8 cellular contexts compared by ENCODE assay signal in the genomic region with DNA sequence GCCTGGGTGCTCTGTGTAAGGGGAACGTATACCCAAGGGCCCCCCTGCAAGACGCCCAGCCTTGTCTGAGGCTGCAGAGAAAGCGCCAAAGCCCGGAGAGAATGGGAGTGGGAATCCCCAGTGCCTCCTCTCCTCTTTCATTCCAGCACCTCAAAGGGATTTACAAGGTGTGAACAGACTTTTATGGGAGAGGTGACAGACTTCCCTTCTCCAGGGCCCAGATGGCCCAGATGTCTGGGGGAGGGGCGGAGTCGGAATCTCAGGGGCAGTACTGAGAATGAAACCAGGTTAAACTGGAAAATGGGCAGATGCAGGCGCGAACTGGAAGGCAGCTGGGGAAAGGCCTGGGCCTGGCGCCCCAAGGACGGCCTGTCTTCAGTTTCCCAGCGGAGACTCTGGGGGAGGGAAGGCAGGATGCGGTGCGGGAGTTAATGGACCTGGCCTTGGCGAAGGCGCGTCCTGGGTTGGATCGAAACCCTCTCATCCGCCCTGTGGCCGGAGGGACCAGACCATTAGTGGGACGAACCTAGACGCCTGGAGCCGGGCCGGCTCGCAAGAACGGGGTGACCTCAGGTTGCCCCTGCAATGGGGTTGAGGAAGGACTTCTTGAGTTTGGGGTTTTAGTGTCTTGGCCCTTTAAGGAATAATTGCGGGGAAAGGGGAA. TPM values are rescaled to one million over a fixed set of nuclear protein-coding genes. Genes with fewer than 3 reads are reported as not detected.
A peak's percentile ranks its signal among the peaks of the same experiment; 100 is the strongest.
DNase-seq lines count a peak whose midpoint lies in the region; ATAC-seq and TF ChIP-seq lines count a peak whose summit lies in the region.

No MANE protein-coding gene starts in this region.

- no peak for ATAC-seq in GM18861 (IDR thresholded peaks at IDR 0.05; ENCODE audit: unreplicated experiment)

- peaks cover 16% of the 10 kb centered on the region for H3K36me3 Mint-ChIP-seq in nephron (ENCODE audit: low read depth)

- peaks cover 55% of the 10 kb centered on the region for H3K4me1 Mint-ChIP-seq in nephron

- peak overlapping the region; percentile 90 to 98 (median 96) for H3K27ac Mint-ChIP-seq in nephron

- H3K4me3 Mint-ChIP-seq in nephron: peak overlapping the region; percentile 93 to 99 (median 98)

- no peaks in the 10 kb centered on the region for H3K9me3 Mint-ChIP-seq in nephron

- H3K4me3 ChIP-seq in HFF-Myc (replicated peaks; ENCODE audit: low read depth, low read length) (peak overlapping the region; percentile 45), WERI-Rb-1 (ENCODE audit: low read depth, low read length) (peak overlapping the region; percentile 75), endocrine pancreas (ENCODE audit: control insufficient read depth, insufficient read depth, low read length) (no peak overlapping the region)

- H3K4me1 ChIP-seq in endocrine pancreas (ENCODE audit: control insufficient read depth, insufficient read depth, low read length): no peaks in the 10 kb centered on the region

- CTCF ChIA-PET in GM10248 (lab: Yijun Ruan, JAX): interaction anchor here (0.8 to 7.3 kb wide), 15 partner anchors 9 to 613 kb away, joined by 3 to 124 read pairs (median 7); a partner anchor contains a TSS

- peak overlapping the region; percentile 89 for H3K27ac ChIP-seq in WERI-Rb-1

- peak; percentile 77 for DNase-seq in HFF-Myc (ENCODE audit: extremely low read depth, low read depth)
- DNase-seq in WERI-Rb-1: peak; percentile 87
- DNase-seq in GM10248 (ENCODE audit: extremely low spot score): no peak
- DNase-seq in occipital lobe (lab: John Stamatoyannopoulos, UW): no peak
- no peak for DNase-seq in medulla oblongata (ENCODE audit: extremely low spot score)

- H3K27me3 Mint-ChIP-seq in nephron (ENCODE audit: low read depth): no peaks in the 10 kb centered on the region

- peak overlapping the region; percentile 1 for H3K9ac ChIP-seq in endocrine pancreas (ENCODE audit: control insufficient read depth, insufficient read depth, low read length)

- H3K9me3 ChIP-seq in WERI-Rb-1 (ENCODE audit: severe bottlenecking): no peaks in the 10 kb centered on the region
- no peaks in the 10 kb centered on the region for H3K9me3 ChIP-seq in endocrine pancreas (ENCODE audit: control insufficient read depth, low read length)

- POLR2A ChIA-PET in GM10248 (lab: Yijun Ruan, JAX): interaction anchor here (1.1 to 1.8 kb wide), 2 partner anchors 35 to 208 kb away, joined by 3 to 8 read pairs; a partner anchor contains a TSS

- H3K27me3 ChIP-seq in WERI-Rb-1 (ENCODE audit: insufficient read depth, low read depth, severe bottlenecking) (no peaks in the 10 kb centered on the region), endocrine pancreas (ENCODE audit: control insufficient read depth, insufficient read depth, low read length) (no peaks in the 10 kb centered on the region)

- H3K36me3 ChIP-seq in WERI-Rb-1 (peaks cover 14% of the 10 kb centered on the region), endocrine pancreas (ENCODE audit: control insufficient read depth, insufficient read depth, low read length) (no peaks in the 10 kb centered on the region)

- TF ChIP-seq CTCF in HFF-Myc (IDR thresholded peaks at IDR 0.05; ENCODE audit: low read depth, low read length, missing control alignments): no peak
- no peak for TF ChIP-seq CTCF in WERI-Rb-1 (IDR thresholded peaks at IDR 0.05; ENCODE audit: low read depth, low read length)
- TF ChIP-seq CTCF in nephron (IDR thresholded peaks at IDR 0.05; ENCODE audit: unreplicated experiment in 3 of 3): peak in 1 of 3 experiments; percentile 13
- no peak for TF ChIP-seq CTCF in GM10248 (IDR thresholded peaks at IDR 0.05; ENCODE audit: control extremely low read depth, extremely low read depth, low read depth, missing control alignments)

RNA-seq across cellular contexts. Expression of a gene that starts 0.6 kb away (rescaled TPM):
- 3.0 TPM for total RNA-seq in occipital lobe

RNA-seq across cellular contexts. Expression of a gene that starts 1.5 kb away (rescaled TPM):
- total RNA-seq in occipital lobe: 11.2 TPM

RNA-seq across cellular contexts. Expression of a gene that starts 18.4 kb away (rescaled TPM):
- total RNA-seq in occipital lobe: 12.3 TPM

RNA-seq across cellular contexts. Expression of a gene that starts 28.4 kb away (rescaled TPM):
- total RNA-seq in occipital lobe: not detected

RNA-seq across cellular contexts. Expression of a gene that starts 33.6 kb away (rescaled TPM):
- 2.5 TPM for total RNA-seq in occipital lobe

Comparison
In these comparisons a context has a peak if more than half of its experiments do, and no peak if none do; other contexts are left out.
1. DNase-seq: peak in HFF-Myc (single experiment) and WERI-Rb-1 (single experiment); none in GM10248 (single experiment), occipital lobe (single experiment) and medulla oblongata (single experiment).